1 cellular context compared by ENCODE assay signal in genomic region chr9:71624728-71625127, GRCh38.
TF ChIP-seq lines count a peak whose summit lies in the region.

No MANE protein-coding gene starts in this region.

TF ChIP-seq in liver, 16 proteins besides CTCF, POLR2A, EP300 and RAD21 (continued from another document):
- TF ChIP-seq, protein P1, sequence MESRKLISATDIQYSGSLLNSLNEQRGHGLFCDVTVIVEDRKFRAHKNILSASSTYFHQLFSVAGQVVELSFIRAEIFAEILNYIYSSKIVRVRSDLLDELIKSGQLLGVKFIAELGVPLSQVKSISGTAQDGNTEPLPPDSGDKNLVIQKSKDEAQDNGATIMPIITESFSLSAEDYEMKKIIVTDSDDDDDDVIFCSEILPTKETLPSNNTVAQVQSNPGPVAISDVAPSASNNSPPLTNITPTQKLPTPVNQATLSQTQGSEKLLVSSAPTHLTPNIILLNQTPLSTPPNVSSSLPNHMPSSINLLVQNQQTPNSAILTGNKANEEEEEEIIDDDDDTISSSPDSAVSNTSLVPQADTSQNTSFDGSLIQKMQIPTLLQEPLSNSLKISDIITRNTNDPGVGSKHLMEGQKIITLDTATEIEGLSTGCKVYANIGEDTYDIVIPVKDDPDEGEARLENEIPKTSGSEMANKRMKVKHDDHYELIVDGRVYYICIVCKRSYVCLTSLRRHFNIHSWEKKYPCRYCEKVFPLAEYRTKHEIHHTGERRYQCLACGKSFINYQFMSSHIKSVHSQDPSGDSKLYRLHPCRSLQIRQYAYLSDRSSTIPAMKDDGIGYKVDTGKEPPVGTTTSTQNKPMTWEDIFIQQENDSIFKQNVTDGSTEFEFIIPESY (IDR thresholded peaks at IDR 0.05) = no peak
- TF ChIP-seq MAX (IDR thresholded peaks at IDR 0.05) (no peak), NR2F2 (IDR thresholded peaks at IDR 0.05) (no peak), HNF4A (conservative IDR thresholded peaks at IDR 0.05) (no peak)
- TF ChIP-seq, protein P2, sequence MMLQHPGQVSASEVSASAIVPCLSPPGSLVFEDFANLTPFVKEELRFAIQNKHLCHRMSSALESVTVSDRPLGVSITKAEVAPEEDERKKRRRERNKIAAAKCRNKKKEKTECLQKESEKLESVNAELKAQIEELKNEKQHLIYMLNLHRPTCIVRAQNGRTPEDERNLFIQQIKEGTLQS (IDR thresholded peaks at IDR 0.05) = no peak
TF ChIP-seq in liver: peak in this region for 0.
